13 cellular contexts compared by ENCODE assay signal in genomic region chr3:13167064-13167743, GRCh38.
DNase-seq lines count a peak whose midpoint lies in the region; ATAC-seq and TF ChIP-seq lines count a peak whose summit lies in the region.
"Had no signal": no experiment of that assay in that cellular context is flagged by ENCODE, and none has a peak within 500 bp of the region (broad histone marks: within the 10 kb centered on the region; RNA-seq: fewer than 3 reads in every experiment).

No MANE protein-coding gene starts in this region.

- no peaks in the 10 kb centered on the region for H3K4me1 ChIP-seq in right atrium auricular region
- H3K4me1 ChIP-seq in body of pancreas, result no peaks in the 10 kb centered on the region
- no peaks in the 10 kb centered on the region for H3K4me1 ChIP-seq in endodermal cell (ENCODE audit: control insufficient read depth, insufficient read depth, low read length)
- no peaks in the 10 kb centered on the region for H3K4me1 ChIP-seq in uterus

- TF ChIP-seq CTCF in right atrium auricular region (IDR thresholded peaks at IDR 0.05) (no peak), dorsolateral prefrontal cortex (IDR thresholded peaks at IDR 0.05 in 54 of 56, conservative IDR thresholded peaks at IDR 0.05 in 2 of 56; ENCODE audit: low read depth in 1 of 56, partially characterized antibody in 56 of 56) (no peak), body of pancreas (IDR thresholded peaks at IDR 0.05) (no peak), endodermal cell (conservative IDR thresholded peaks at IDR 0.05) (no peak), uterus (IDR thresholded peaks at IDR 0.05) (no peak)

- H3K36me3 Mint-ChIP-seq in endodermal cell (ENCODE audit: low read depth), result peaks cover 2% of the 10 kb centered on the region
- H3K36me3 Mint-ChIP-seq: CD4-positive, CD25-positive, alpha-beta regulatory T cell had no signal

- H3K27me3 ChIP-seq in right atrium auricular region (no peaks in the 10 kb centered on the region), dorsolateral prefrontal cortex (no peaks in the 10 kb centered on the region), body of pancreas (no peaks in the 10 kb centered on the region), endodermal cell (ENCODE audit: control insufficient read depth, insufficient read depth, low read length, poor library complexity, severe bottlenecking) (no peaks in the 10 kb centered on the region), uterus (no peaks in the 10 kb centered on the region)

- whole genome bisulfite sequencing in body of pancreas, 2 donors, result 83 to 92% methylated on average over 7 to 10 of the region's 11 CpGs
- 91 to 94% methylated on average over 7 to 11 of the region's 11 CpGs for WGBS in endodermal cell (ENCODE audit: insufficient coverage in 1 of 2, insufficient read length in 1 of 2), 2 experiments

- H3K4me3 Mint-ChIP-seq in endodermal cell, result no peak overlapping the region
- H3K4me3 Mint-ChIP-seq: CD4-positive, CD25-positive, alpha-beta regulatory T cell; GM23338 had no signal

- intact Hi-C loops in cardiac septum (cut with DNase I) (no loop called here), dorsolateral prefrontal cortex (cut with DNase I) (no loop called here), posterior vena cava (cut with DNase I) (no loop called here), body of pancreas (cut with DNase I) (no loop called here), uterus (cut with DNase I; ENCODE audit: low total_unique reads) (no loop called here)

- H3K27me3 Mint-ChIP-seq in endodermal cell (ENCODE audit: insufficient read depth), result peaks cover 1% of the 10 kb centered on the region

- peaks cover 0 to 5% of the 10 kb centered on the region in 2 donors for H3K9me3 ChIP-seq in right atrium auricular region
- H3K9me3 ChIP-seq in body of pancreas, result no peaks in the 10 kb centered on the region
- peaks cover 6% of the 10 kb centered on the region for H3K9me3 ChIP-seq in endodermal cell (ENCODE audit: control insufficient read depth, low read length)
- no peaks in the 10 kb centered on the region for H3K9me3 ChIP-seq in uterus

- no peaks in the 10 kb centered on the region for H3K36me3 ChIP-seq in right atrium auricular region
- no peaks in the 10 kb centered on the region for H3K36me3 ChIP-seq in body of pancreas (replicated peaks in 1 of 2; ENCODE audit: insufficient read depth in 1 of 2, low read depth in 2 of 2)
- H3K36me3 ChIP-seq in endodermal cell (ENCODE audit: control insufficient read depth, insufficient read depth, low read length), result no peaks in the 10 kb centered on the region
- no peaks in the 10 kb centered on the region for H3K36me3 ChIP-seq in uterus

- no peak overlapping the region for H3K4me3 ChIP-seq in right atrium auricular region
- H3K4me3 ChIP-seq in dorsolateral prefrontal cortex, result no peak overlapping the region
- no peak overlapping the region for H3K4me3 ChIP-seq in body of pancreas
- H3K4me3 ChIP-seq in endodermal cell (ENCODE audit: low read length), result no peak overlapping the region
- H3K4me3 ChIP-seq in uterus, result no peak overlapping the region
- H3K4me3 ChIP-seq: GM23338 had no signal

- TF ChIP-seq POLR2A in body of pancreas (IDR thresholded peaks at IDR 0.05) (no peak), uterus (IDR thresholded peaks at IDR 0.05) (no peak)

- no peak overlapping the region for H3K27ac Mint-ChIP-seq in endodermal cell
- H3K27ac Mint-ChIP-seq: CD4-positive, CD25-positive, alpha-beta regulatory T cell; GM23338 had no signal

- H3K4me1 Mint-ChIP-seq in endodermal cell, result peaks cover 6% of the 10 kb centered on the region
- H3K4me1 Mint-ChIP-seq: CD4-positive, CD25-positive, alpha-beta regulatory T cell had no signal

- DNase-seq in cardiac septum (ENCODE audit: low spot score) (peak; percentile 56), right atrium auricular region (ENCODE audit: low spot score) (no peak), dorsolateral prefrontal cortex (peak in 1 of 10 donors; percentile 23), posterior vena cava (ENCODE audit: low spot score) (peak; percentile 76), body of pancreas (no peak), endodermal cell (no peak), amniotic stem cell (lab: John Stamatoyannopoulos, UW) (no peak), uterus (no peak)
- DNase-seq: CD4-positive, CD25-positive, alpha-beta regulatory T cell; DMS 273 treated with DMSO at 0.1 percent for 48 hours; H7 had no signal

- peaks cover 27% of the 10 kb centered on the region for H3K9me3 Mint-ChIP-seq in endodermal cell
- H3K9me3 Mint-ChIP-seq: CD4-positive, CD25-positive, alpha-beta regulatory T cell had no signal

- ATAC-seq in body of pancreas, result no peak
- ATAC-seq: GM23338 had no signal

- H3K27ac ChIP-seq in right atrium auricular region, result no peak overlapping the region
- H3K27ac ChIP-seq in dorsolateral prefrontal cortex, result peak overlapping the region in 32 of 59 donors; percentile 1 to 74 (median 44)
- no peak overlapping the region for H3K27ac ChIP-seq in body of pancreas
- no peak overlapping the region for H3K27ac ChIP-seq in endodermal cell (ENCODE audit: low read depth, low read length)
- H3K27ac ChIP-seq in uterus, result no peak overlapping the region
- H3K27ac ChIP-seq: 22Rv1 had no signal

- H3K9ac ChIP-seq in endodermal cell (ENCODE audit: extremely low read depth, low read length, poor library complexity, severe bottlenecking), result no peak overlapping the region

Comparison
In these comparisons a context has a peak if more than half of its experiments do, and no peak if none do; other contexts are left out.
1. DNase-seq: peak in cardiac septum (single experiment) and posterior vena cava (single experiment); none in right atrium auricular region (single experiment), body of pancreas (0 of 4), endodermal cell (single experiment), amniotic stem cell (single experiment) and uterus (0 of 2).
2. H3K27ac ChIP-seq: peak in dorsolateral prefrontal cortex (32 of 59); none in right atrium auricular region (0 of 2), body of pancreas (0 of 4), endodermal cell (single experiment) and uterus (0 of 2).